Comparison of ENCODE assay signal across 9 cellular contexts in genomic region chr20:35661013-35661412, GRCh38. TPM values are rescaled to one million over a fixed set of nuclear protein-coding genes. Genes with fewer than 3 reads are reported as not detected.
DNase-seq lines count a peak whose midpoint lies in the region; TF ChIP-seq lines count a peak whose summit lies in the region.
"Had no signal": no experiment of that assay in that cellular context is flagged by ENCODE, and none has a peak within 500 bp of the region (broad histone marks: within the 10 kb centered on the region; RNA-seq: fewer than 3 reads in every experiment).

No MANE protein-coding gene starts in this region.

- DNase-seq in EL (peak; percentile 23), PC-9 (peak in 1 of 2 experiments; percentile 60), osteocyte (ENCODE audit: extremely low spot score, unreplicated experiment) (no peak), LoVo (ENCODE audit: low spot score) (no peak), head of caudate nucleus (no peak), NCI-H2029 treated with DMSO at 0.1 percent for 48 hours (lab: John Stamatoyannopoulos, UW) (no peak), DMS79 treated with DMSO at 0.1 percent for 48 hours (lab: John Stamatoyannopoulos, UW) (no peak)
- DNase-seq in effector memory CD4-positive, alpha-beta T cell = no peak
- DNase-seq: caudate nucleus had no signal

- H3K4me1 ChIP-seq in PC-9 (replicated peaks; ENCODE audit: insufficient read depth) = peaks cover 47% of the 10 kb centered on the region
- H3K4me1 ChIP-seq in effector memory CD4-positive, alpha-beta T cell (ENCODE audit: control insufficient read depth, insufficient read depth, low read length, poor library complexity, severe bottlenecking) = peaks cover 49% of the 10 kb centered on the region

- CTCF ChIA-PET in PC-9 (lab: Charles Lee) = no interaction called here

- H3K4me3 ChIP-seq in PC-9 = peak overlapping the region; percentile 99; the same call in 1 of the 2 replicates
- no peak overlapping the region for H3K4me3 ChIP-seq in effector memory CD4-positive, alpha-beta T cell (ENCODE audit: insufficient read depth, low read depth, low read length, poor library complexity, severe bottlenecking)

- peaks cover 12% of the 10 kb centered on the region for H3K36me3 ChIP-seq in PC-9 (ENCODE audit: low read depth)
- H3K36me3 ChIP-seq in effector memory CD4-positive, alpha-beta T cell (ENCODE audit: control insufficient read depth, insufficient read depth, low read length) = no peaks in the 10 kb centered on the region

- H3F3A ChIP-seq in PC-9 (ENCODE audit: insufficient read depth, low read depth) = peaks cover 9% of the 10 kb centered on the region

- H3K27me3 ChIP-seq in PC-9 (ENCODE audit: insufficient read depth, low read depth) = no peaks in the 10 kb centered on the region
- H3K27me3 ChIP-seq in effector memory CD4-positive, alpha-beta T cell (replicated peaks; ENCODE audit: control insufficient read depth, insufficient read depth, low read length, poor library complexity, severe bottlenecking) = no peaks in the 10 kb centered on the region

- H3K27ac Mint-ChIP-seq in osteocyte (ENCODE audit: unreplicated experiment) = peak overlapping the region; percentile 99

- POLR2A ChIA-PET in PC-9 (lab: Charles Lee; ENCODE audit: unreplicated experiment) = interaction anchor here (0.5 to 0.7 kb wide), 8 partner anchors 9 to 374 kb away, joined by 3 to 23 read pairs (median 6); partner anchors contain the start of gene SPAG4

- H3K4me1 Mint-ChIP-seq in osteocyte (ENCODE audit: unreplicated experiment) = peaks cover 66% of the 10 kb centered on the region

- no peak overlapping the region for H2AFZ ChIP-seq in PC-9

- peak overlapping the region; percentile 0; the same call in 1 of the 2 replicates for H3K27ac ChIP-seq in PC-9
- peak overlapping the region; percentile 97 for H3K27ac ChIP-seq in effector memory CD4-positive, alpha-beta T cell (ENCODE audit: insufficient read depth, low read length, poor library complexity, severe bottlenecking)

- H3K4me2 ChIP-seq in PC-9 = peak overlapping the region; percentile 87

- no peak overlapping the region for H3K4me3 Mint-ChIP-seq in osteocyte (ENCODE audit: unreplicated experiment)

- H3K9me3 ChIP-seq in PC-9 (ENCODE audit: insufficient read depth, low read depth) = no peaks in the 10 kb centered on the region
- H3K9me3 ChIP-seq in effector memory CD4-positive, alpha-beta T cell (ENCODE audit: control insufficient read depth, low read length) = no peaks in the 10 kb centered on the region

- TF ChIP-seq CTCF in PC-9 (conservative IDR thresholded peaks at IDR 0.05) = no peak
- TF ChIP-seq CTCF in osteocyte (IDR thresholded peaks at IDR 0.05) = no peak

- intact Hi-C loops in PC-9 (cut with micrococcal nuclease; ENCODE audit: unreplicated experiment) = loop anchor here (5.0 kb wide), 2 partner anchors 81 to 94 kb away; partner anchors contain the start of gene RBM39
- intact Hi-C loops in head of caudate nucleus (cut with DNase I) = loop anchor here (5.0 to 10.0 kb wide), 2 partner anchors 46 to 81 kb away; partner anchors contain the start of genes RBM39 and SPAG4

- no peaks in the 10 kb centered on the region for H3K9me3 Mint-ChIP-seq in osteocyte (ENCODE audit: unreplicated experiment)

- H3K27me3 Mint-ChIP-seq in osteocyte (ENCODE audit: unreplicated experiment) = no peaks in the 10 kb centered on the region

- peaks cover 79% of the 10 kb centered on the region for H4K20me1 ChIP-seq in PC-9 (ENCODE audit: insufficient read depth)

- peaks cover 87% of the 10 kb centered on the region for H3K79me2 ChIP-seq in PC-9 (ENCODE audit: low read depth)

- H3K9me2 ChIP-seq in PC-9 (ENCODE audit: insufficient read depth) = no peaks in the 10 kb centered on the region

- BruUV-seq in PC-9 (replicated peaks; lab: Mats Ljungman, UMichigan) = no TSS peak

- peaks cover 1% of the 10 kb centered on the region for H3K36me3 Mint-ChIP-seq in osteocyte (ENCODE audit: unreplicated experiment)

RNA-seq across cellular contexts. Expression of gene CPNE1, which starts 3.7 kb away (rescaled TPM):
- total RNA-seq in PC-9 (2021) (271 and 311 TPM in 2 replicates), osteocyte (164 and 180 TPM in 2 replicates)

RNA-seq across cellular contexts. Expression of gene RBM12, which starts 3.7 kb away (rescaled TPM):
- total RNA-seq in PC-9 (2021) (46.9 and 81.2 TPM in 2 replicates), osteocyte (85.5 and 97.3 TPM in 2 replicates)

RNA-seq across cellular contexts. Expression of gene NFS1, which starts 38.1 kb away (rescaled TPM):
- 56.9 and 65.0 TPM in 2 replicates for total RNA-seq in PC-9 (2021)
- total RNA-seq in osteocyte = 26.0 and 29.4 TPM in 2 replicates

RNA-seq across cellular contexts. Expression of gene ROMO1, which starts 38.2 kb away (rescaled TPM):
- 175 and 271 TPM in 2 replicates for total RNA-seq in PC-9 (2021)
- total RNA-seq in osteocyte = 110 and 116 TPM in 2 replicates

RNA-seq across cellular contexts. Expression of gene SPAG4, which starts 45.4 kb away (rescaled TPM):
- 14.1 and 22.9 TPM in 2 replicates for total RNA-seq in PC-9 (2021)
- total RNA-seq in osteocyte = 1.8 and 1.9 TPM in 2 replicates
